21 cellular contexts compared by ENCODE assay signal in genomic region chr1:155695107-155695506, GRCh38. TPM values are rescaled to one million over a fixed set of nuclear protein-coding genes. Genes with fewer than 3 reads are reported as not detected.
DNase-seq lines count a peak whose midpoint lies in the region; ATAC-seq, FAIRE-seq and TF ChIP-seq lines count a peak whose summit lies in the region.
"Had no signal": no experiment of that assay in that cellular context is flagged by ENCODE, and none has a peak within 500 bp of the region (broad histone marks: within the 10 kb centered on the region; RNA-seq: fewer than 3 reads in every experiment).

No MANE protein-coding gene starts in this region.

- TF ChIP-seq CTCF in MCF 10A (IDR thresholded peaks at IDR 0.05; ENCODE audit: unreplicated experiment) (no peak), breast epithelium (IDR thresholded peaks at IDR 0.05) (no peak), GM12878 (IDR thresholded peaks at IDR 0.05 in 2 of 3, conservative IDR thresholded peaks at IDR 0.05 in 1 of 3; ENCODE audit: control insufficient read depth in 2 of 3, extremely low read depth in 1 of 3, insufficient read depth in 1 of 3, low read depth in 3 of 3, low read length in 3 of 3) (no peak), left ventricle myocardium inferior (IDR thresholded peaks at IDR 0.05; ENCODE audit: borderline replicate concordance) (no peak)

- peaks cover 78% of the 10 kb centered on the region for H3K79me2 ChIP-seq in GM12878 (ENCODE audit: control insufficient read depth, insufficient read depth, low read length)

- H3K36me3 Mint-ChIP-seq in MCF 10A (ENCODE audit: insufficient read depth, unreplicated experiment), result peaks cover 43% of the 10 kb centered on the region
- peaks cover 34% of the 10 kb centered on the region for H3K36me3 Mint-ChIP-seq in stimulated activated effector memory CD8-positive, alpha-beta T cell treated with anti-CD3 and anti-CD28 coated beads, Interleukin-12 subunit alpha, Interleukin-12 subunit beta, amount 100 ng/mL, for 72 hours

- no peak for TF ChIP-seq EP300 in GM12878 (IDR thresholded peaks at IDR 0.05; ENCODE audit: borderline replicate concordance in 1 of 2, control insufficient read depth in 1 of 2, low read depth in 2 of 2, low read length in 2 of 2)

- H3K4me2 ChIP-seq in GM12878 (ENCODE audit: control insufficient read depth, insufficient read depth), result no peak overlapping the region

- no peaks in the 10 kb centered on the region for H3K9me3 ChIP-seq in breast epithelium
- H3K9me3 ChIP-seq in GM12878 (replicated peaks; ENCODE audit: control insufficient read depth, insufficient read depth, low read length), result peaks cover 4% of the 10 kb centered on the region; the same call in 1 of the 3 replicates
- peaks cover 7% of the 10 kb centered on the region for H3K9me3 ChIP-seq in left ventricle myocardium inferior (replicated peaks)

- H3K4me1 ChIP-seq in breast epithelium, result peaks cover 0 to 9% of the 10 kb centered on the region in 2 donors
- no peaks in the 10 kb centered on the region for H3K4me1 ChIP-seq in GM12878 (ENCODE audit: control insufficient read depth, insufficient read depth, low read length)
- peaks cover 70% of the 10 kb centered on the region for H3K4me1 ChIP-seq in left ventricle myocardium inferior

- 96% methylated on average over 4 of the region's 4 CpGs for WGBS in GM12878 (ENCODE audit: insufficient coverage, insufficient replicate concordance, low lambda C conversion rate, missing lambda C conversion rate)

- H3K36me3 ChIP-seq in breast epithelium, result no peaks in the 10 kb centered on the region
- peaks cover 0 to 8% of the 10 kb centered on the region in 2 experiments; a peak in 2 of 4 replicates for H3K36me3 ChIP-seq in GM12878 (ENCODE audit: control insufficient read depth in 2 of 2, insufficient read depth in 2 of 2, low read length in 1 of 2)
- H3K36me3 ChIP-seq in left ventricle myocardium inferior, result peaks cover 18% of the 10 kb centered on the region

- BruUV-seq in MCF 10A (replicated peaks; lab: Mats Ljungman, UMichigan) (no TSS peak), GM12878 (replicated peaks; lab: Mats Ljungman, UMichigan) (no TSS peak)

- peaks cover 57% of the 10 kb centered on the region for H3K4me1 Mint-ChIP-seq in MCF 10A (ENCODE audit: insufficient read depth, unreplicated experiment)
- peaks cover 73% of the 10 kb centered on the region for H3K4me1 Mint-ChIP-seq in stimulated activated effector memory CD8-positive, alpha-beta T cell treated with anti-CD3 and anti-CD28 coated beads, Interleukin-12 subunit alpha, Interleukin-12 subunit beta, amount 100 ng/mL, for 72 hours

- no peak for TF ChIP-seq POLR2A in breast epithelium (IDR thresholded peaks at IDR 0.05)
- no peak for TF ChIP-seq POLR2A in GM12878 (IDR thresholded peaks at IDR 0.05; ENCODE audit: low read depth, low read length)

- RAD21 ChIA-PET in GM12878 (lab: Charles Lee; ENCODE audit: unreplicated experiment), result interaction anchor here (0.6 kb wide), 1 partner anchor 149 kb away, joined by 3 read pairs; no protein-coding TSS in a partner anchor

- H4K20me1 ChIP-seq in GM12878 (ENCODE audit: control insufficient read depth, insufficient read depth), result no peaks in the 10 kb centered on the region

- POLR2A ChIA-PET in MCF 10A (lab: Yijun Ruan, JAX) (interaction anchor here (0.7 to 2.4 kb wide), 7 partner anchors 11 to 453 kb away, joined by 3 to 7 read pairs (median 4); no protein-coding TSS in a partner anchor), GM12878 (lab: Charles Lee) (no interaction called here)

- no peak for ATAC-seq in GM12878
- no peak for ATAC-seq in stimulated activated effector memory CD8-positive, alpha-beta T cell treated with anti-CD3 and anti-CD28 coated beads, Interleukin-12 subunit alpha, Interleukin-12 subunit beta, amount 100 ng/mL, for 72 hours
- no peak for ATAC-seq in GM18519 (IDR thresholded peaks at IDR 0.05; ENCODE audit: low FRiP score, unreplicated experiment)
- ATAC-seq in GM18858 (IDR thresholded peaks at IDR 0.05; ENCODE audit: unreplicated experiment), result no peak
- ATAC-seq: foreskin keratinocyte, SK-N-SH treated with all-trans-retinoic acid at 6 μM for 48 hours had no signal

- no peak overlapping the region for H3K4me3 ChIP-seq in breast epithelium
- no peak overlapping the region for H3K4me3 ChIP-seq in GM12878
- H3K4me3 ChIP-seq in left ventricle myocardium inferior, result no peak overlapping the region

- DNase-seq in MCF 10A (ENCODE audit: unreplicated experiment), result peak; percentile 66
- no peak for DNase-seq in breast epithelium (ENCODE audit: low spot score in 2 of 2)
- DNase-seq in GM12878 (ENCODE audit: low read depth, low spot score), result no peak
- DNase-seq in left ventricle myocardium inferior, result no peak
- no peak for DNase-seq in stimulated activated effector memory CD8-positive, alpha-beta T cell treated with anti-CD3 and anti-CD28 coated beads, Interleukin-12 subunit alpha, Interleukin-12 subunit beta, amount 100 ng/mL, for 72 hours (ENCODE audit: low spot score in 2 of 2)
- no peak for DNase-seq in NCI-H128 (lab: John Stamatoyannopoulos, UW; ENCODE audit: unreplicated experiment)
- DNase-seq: ACHN; activated CD4-positive, alpha-beta T cell treated with anti-CD3 and anti-CD28 coated beads for 48 hours; activated naive CD8-positive, alpha-beta T cell treated with anti-CD3 and anti-CD28 coated beads, Interleukin-2, amount 10 ng/mL, durations not matched to agents 7 days and 5 days; activated T-cell treated with anti-CD3 and anti-CD28 coated beads, Interleukin-2, amount 50 U/mL, for 1 hour; central memory CD4-positive, alpha-beta T cell; COR-L47; EL; NCI-H1694 treated with DMSO at 0.1 percent for 48 hours; NCI-H524; nucleus accumbens; stimulated activated CD4-positive, alpha-beta T cell treated with anti-CD3 and anti-CD28 coated beads, Interleukin-2, amount 100 ng/mL, for 48 hours had no signal

- no peaks in the 10 kb centered on the region for H3K9me3 Mint-ChIP-seq in MCF 10A (ENCODE audit: unreplicated experiment)
- H3K9me3 Mint-ChIP-seq in stimulated activated effector memory CD8-positive, alpha-beta T cell treated with anti-CD3 and anti-CD28 coated beads, Interleukin-12 subunit alpha, Interleukin-12 subunit beta, amount 100 ng/mL, for 72 hours, result no peaks in the 10 kb centered on the region
- H3K9me3 Mint-ChIP-seq: activated naive CD8-positive, alpha-beta T cell treated with anti-CD3 and anti-CD28 coated beads, Interleukin-2, amount 10 ng/mL, durations not matched to agents 7 days and 5 days had no signal

- peak overlapping the region; percentile 58 for H3K4me3 Mint-ChIP-seq in MCF 10A (ENCODE audit: unreplicated experiment)
- H3K4me3 Mint-ChIP-seq in stimulated activated effector memory CD8-positive, alpha-beta T cell treated with anti-CD3 and anti-CD28 coated beads, Interleukin-12 subunit alpha, Interleukin-12 subunit beta, amount 100 ng/mL, for 72 hours, result no peak overlapping the region
- H3K4me3 Mint-ChIP-seq: activated naive CD8-positive, alpha-beta T cell treated with anti-CD3 and anti-CD28 coated beads, Interleukin-2, amount 10 ng/mL, durations not matched to agents 7 days and 5 days had no signal

- H3K27ac Mint-ChIP-seq in MCF 10A (ENCODE audit: low read depth, unreplicated experiment), result peak overlapping the region; percentile 61
- H3K27ac Mint-ChIP-seq in stimulated activated effector memory CD8-positive, alpha-beta T cell treated with anti-CD3 and anti-CD28 coated beads, Interleukin-12 subunit alpha, Interleukin-12 subunit beta, amount 100 ng/mL, for 72 hours, result peak overlapping the region; percentile 29
- H3K27ac Mint-ChIP-seq: activated naive CD8-positive, alpha-beta T cell treated with anti-CD3 and anti-CD28 coated beads, Interleukin-2, amount 10 ng/mL, durations not matched to agents 7 days and 5 days had no signal

- no peaks in the 10 kb centered on the region for H3K27me3 Mint-ChIP-seq in MCF 10A (ENCODE audit: insufficient read depth, unreplicated experiment)
- H3K27me3 Mint-ChIP-seq: activated naive CD8-positive, alpha-beta T cell treated with anti-CD3 and anti-CD28 coated beads, Interleukin-2, amount 10 ng/mL, durations not matched to agents 7 days and 5 days had no signal

- SMC1A ChIA-PET in GM12878 (lab: Charles Lee; ENCODE audit: uncharacterized antibody, unreplicated experiment), result no interaction called here

- H3K9ac ChIP-seq in GM12878 (ENCODE audit: control insufficient read depth, insufficient read depth, low read length), result no peak overlapping the region

- in situ Hi-C loops in GM12878 (cut with MboI), result no loop called here

- H3K27ac ChIP-seq in breast epithelium (peak overlapping the region in 1 of 2 donors; percentile 10), GM12878 (ENCODE audit: control insufficient read depth, insufficient read depth) (no peak overlapping the region), left ventricle myocardium inferior (replicated peaks) (peak overlapping the region; percentile 68)
- H3K27ac ChIP-seq: foreskin keratinocyte had no signal

- no peaks in the 10 kb centered on the region for H3K27me3 ChIP-seq in breast epithelium
- no peaks in the 10 kb centered on the region for H3K27me3 ChIP-seq in GM12878 (replicated peaks in 1 of 2; ENCODE audit: control insufficient read depth in 2 of 2, insufficient read depth in 2 of 2, low read length in 1 of 2)
- H3K27me3 ChIP-seq in left ventricle myocardium inferior (ENCODE audit: low read depth), result no peaks in the 10 kb centered on the region
- H3K27me3 ChIP-seq: foreskin keratinocyte had no signal

- intact Hi-C loops in MCF 10A (cut with micrococcal nuclease) (no loop called here), breast epithelium (cut with DNase I; ENCODE audit: low total_unique reads) (no loop called here), GM12878 (cut with micrococcal nuclease; ENCODE audit: unreplicated experiment) (no loop called here), left ventricle myocardium inferior (cut with micrococcal nuclease) (no loop called here)

- CTCF ChIA-PET in MCF 10A (lab: Yijun Ruan, JAX) (interaction anchor here (0.6 to 0.9 kb wide), 2 partner anchors 23 to 985 kb away, joined by 4 to 5 read pairs; no protein-coding TSS in a partner anchor), GM12878 (lab: Yijun Ruan, JAX) (no interaction called here)

- no peak for TF ChIP-seq RAD21 in GM12878 (IDR thresholded peaks at IDR 0.05; ENCODE audit: insufficient read depth, low read depth, low read length)

- peak; percentile 47 for FAIRE-seq in GM12878 (lab: Jason Lieb, UNC)

- H2AFZ ChIP-seq in GM12878 (ENCODE audit: control insufficient read depth, low read depth, low read length), result no peak overlapping the region

RNA-seq across cellular contexts. Expression of gene DAP3, which starts 6.2 kb away (rescaled TPM):
- 226 and 235 TPM in 2 replicates for total RNA-seq in MCF 10A (2022)
- 100 to 1,000 TPM; 143 to 195 (median 168) TPM for total RNA-seq in breast epithelium
- 110 and 123 TPM in 2 replicates for total RNA-seq in GM12878 (2013; cell fraction: nucleolus; rRNA removed)
- total RNA-seq in GM12878 (2014; rRNA removed), result 60.0 and 61.3 TPM in 2 replicates
- total RNA-seq in GM12878 (2014; rRNA removed; fragmentation: Illumina TruSeq; extraction: Trizol), result 116 and 125 TPM in 2 replicates
- total RNA-seq in GM12878 (2021), result 127 TPM in 2 replicates
- 61.3 TPM for polyA plus RNA-seq in GM12878 (2011; ENCODE audit: low read depth)
- polyA plus RNA-seq in GM12878 (2011; rRNA removed), result 223 and 228 TPM in 2 replicates
- 143 and 162 TPM in 2 replicates for polyA plus RNA-seq in GM12878 (2011; cell fraction: cytosol; rRNA removed)
- polyA plus RNA-seq in GM12878 (2011; cell fraction: nucleus; rRNA removed), result 143 and 150 TPM in 2 replicates
- polyA plus RNA-seq in GM12878 (2012), result 86.2 and 93.3 TPM in 2 replicates
- polyA plus RNA-seq in GM12878 (2014; fragmentation: Illumina TruSeq; extraction: Trizol), result 184 and 197 TPM in 2 replicates
- polyA plus RNA-seq in GM12878 (2014; fragmentation: Nextera tagmentation; extraction: Ambion mirVana), result 100 to 1,000 TPM; 149 to 175 TPM
- 154 and 160 TPM in 2 replicates for polyA plus RNA-seq in GM12878 (2014; rRNA removed)
- polyA plus RNA-seq in GM12878 (2016; fragmentation: Nextera tagmentation; extraction: Ambion mirVana), result 100 to 1,000 TPM; 117 to 128 TPM
- 151 and 163 TPM in 2 replicates for polyA minus RNA-seq in GM12878 (2011; rRNA and poly(A)+ RNA removed)
- 47.7 and 53.9 TPM in 2 replicates for polyA minus RNA-seq in GM12878 (2011; cell fraction: cytosol; rRNA and poly(A)+ RNA removed)
- polyA minus RNA-seq in GM12878 (2011; cell fraction: nucleus; rRNA and poly(A)+ RNA removed), result 73.6 and 102 TPM in 2 replicates
- total RNA-seq in left ventricle myocardium inferior, result 107 TPM

RNA-seq across cellular contexts. Expression of gene YY1AP1, which starts 6.5 kb away (rescaled TPM):
- 78.6 and 88.5 TPM in 2 replicates for total RNA-seq in MCF 10A (2022)
- 100 to 1,000 TPM; 107 to 156 (median 155) TPM for total RNA-seq in breast epithelium
- total RNA-seq in GM12878 (2013; cell fraction: nucleolus; rRNA removed), result 114 and 137 TPM in 2 replicates
- total RNA-seq in GM12878 (2014; rRNA removed), result 34.6 and 36.7 TPM in 2 replicates
- 37.8 and 38.4 TPM in 2 replicates for total RNA-seq in GM12878 (2014; rRNA removed; fragmentation: Illumina TruSeq; extraction: Trizol)
- 51.4 and 52.3 TPM in 2 replicates for total RNA-seq in GM12878 (2021)
- 42.5 TPM for polyA plus RNA-seq in GM12878 (2011; ENCODE audit: low read depth)
- polyA plus RNA-seq in GM12878 (2011; rRNA removed), result 112 and 118 TPM in 2 replicates
- polyA plus RNA-seq in GM12878 (2011; cell fraction: cytosol; rRNA removed), result 89.8 and 106 TPM in 2 replicates
- 87.6 and 105 TPM in 2 replicates for polyA plus RNA-seq in GM12878 (2011; cell fraction: nucleus; rRNA removed)
- polyA plus RNA-seq in GM12878 (2012), result 45.2 and 52.5 TPM in 2 replicates
- polyA plus RNA-seq in GM12878 (2014; fragmentation: Illumina TruSeq; extraction: Trizol), result 76.1 and 90.7 TPM in 2 replicates
- 10 to 100 TPM; 13.2 to 23.7 TPM for polyA plus RNA-seq in GM12878 (2014; fragmentation: Nextera tagmentation; extraction: Ambion mirVana)
- 50.8 and 51.3 TPM in 2 replicates for polyA plus RNA-seq in GM12878 (2014; rRNA removed)
- polyA plus RNA-seq in GM12878 (2016; fragmentation: Nextera tagmentation; extraction: Ambion mirVana), result 10 to 100 TPM; 39.3 to 41.8 TPM
- 92.4 and 144 TPM in 2 replicates for polyA minus RNA-seq in GM12878 (2011; rRNA and poly(A)+ RNA removed)
- 32.6 and 38.9 TPM in 2 replicates for polyA minus RNA-seq in GM12878 (2011; cell fraction: cytosol; rRNA and poly(A)+ RNA removed)
- polyA minus RNA-seq in GM12878 (2011; cell fraction: nucleus; rRNA and poly(A)+ RNA removed), result 24.2 and 32.8 TPM in 2 replicates
- 60.2 TPM for total RNA-seq in left ventricle myocardium inferior
